ENCODE assay signal across 8 cellular contexts in genomic region chr5:181242031-181242451, GRCh38. TPM values are rescaled to one million over a fixed set of nuclear protein-coding genes. Genes with fewer than 3 reads are reported as not detected.
A peak's percentile ranks its signal among the peaks of the same experiment; 100 is the strongest.
DNase-seq lines count a peak whose midpoint lies in the region; ATAC-seq and TF ChIP-seq lines count a peak whose summit lies in the region.

No MANE protein-coding gene starts in this region.

- H2AFZ ChIP-seq in osteoblast (ENCODE audit: low read length), result no peak overlapping the region

- ATAC-seq in GM18868 (IDR thresholded peaks at IDR 0.05; ENCODE audit: unreplicated experiment), result no peak

- H3K4me1 ChIP-seq in DOHH2 (ENCODE audit: control insufficient read depth, low read length) (peaks cover 30% of the 10 kb centered on the region), Peyer's patch (peaks cover 3 to 38% (median 18%) of the 10 kb centered on the region in 4 donors), osteoblast (ENCODE audit: insufficient read depth, low read length) (peaks cover 30% of the 10 kb centered on the region)

- H3K4me3 ChIP-seq in DOHH2 (ENCODE audit: low read length) (peak overlapping the region; percentile 87), Peyer's patch (peak overlapping the region; percentile 66 to 80 (median 69)), epithelial cell of esophagus (ENCODE audit: low read length) (peak overlapping the region; percentile 94), osteoblast (ENCODE audit: insufficient read depth, low read length) (peak overlapping the region; percentile 99)

- H3K27me3 ChIP-seq in DOHH2 (ENCODE audit: control insufficient read depth, low read length) (no peaks in the 10 kb centered on the region), Peyer's patch (no peaks in the 10 kb centered on the region), osteoblast (ENCODE audit: insufficient read depth, low read length) (no peaks in the 10 kb centered on the region)

- TF ChIP-seq CTCF in DOHH2 (IDR thresholded peaks at IDR 0.05; ENCODE audit: low read depth, low read length, poor library complexity, severe bottlenecking) (no peak), Peyer's patch (IDR thresholded peaks at IDR 0.05) (no peak), epithelial cell of esophagus (IDR thresholded peaks at IDR 0.05; ENCODE audit: insufficient read depth, low read depth, low read length, missing control alignments) (no peak), osteoblast (IDR thresholded peaks at IDR 0.05; ENCODE audit: extremely low read depth, low read depth, low read length) (no peak)

- no peaks in the 10 kb centered on the region for H3K9me2 ChIP-seq in DOHH2 (replicated peaks; ENCODE audit: control insufficient read depth, low read length)

- H4K20me1 ChIP-seq in DOHH2 (ENCODE audit: control insufficient read depth, insufficient read depth, low read depth, low read length) (peaks cover 36% of the 10 kb centered on the region), osteoblast (ENCODE audit: insufficient read depth, low read length) (peaks cover 55% of the 10 kb centered on the region)

- peak overlapping the region; percentile 90 for H3K27ac ChIP-seq in DOHH2 (ENCODE audit: low read depth, low read length)
- peak overlapping the region in 3 of 4 donors; percentile 90 to 97 (median 91) for H3K27ac ChIP-seq in Peyer's patch
- peak overlapping the region; percentile 95 for H3K27ac ChIP-seq in osteoblast (ENCODE audit: low read depth, low read length)

- H3K36me3 ChIP-seq in DOHH2 (ENCODE audit: control insufficient read depth, low read length) (peaks cover 69% of the 10 kb centered on the region), Peyer's patch (peaks cover 0 to 52% (median 7%) of the 10 kb centered on the region in 3 donors), osteoblast (ENCODE audit: insufficient read depth, low read length) (peaks cover 60% of the 10 kb centered on the region)

- H3K9me3 ChIP-seq in DOHH2 (ENCODE audit: control insufficient read depth, insufficient read depth, low read length) (no peaks in the 10 kb centered on the region), Peyer's patch (no peaks in the 10 kb centered on the region), osteoblast (ENCODE audit: low read depth, low read length) (no peaks in the 10 kb centered on the region)

- no peak for TF ChIP-seq POLR2A in Peyer's patch (IDR thresholded peaks at IDR 0.05)

- DNase-seq in Peyer's patch (no peak), epithelial cell of esophagus (ENCODE audit: low read depth) (no peak), osteoblast (ENCODE audit: insufficient read length, low spot score, missing footprints) (no peak), NCI-H446 (lab: John Stamatoyannopoulos, UW) (no peak), activated gamma-delta T cell treated with Interleukin-2 at 50 U/mL for 16 hours (no peak), HuH-7 (ENCODE audit: low spot score) (no peak)

- H3F3A ChIP-seq in DOHH2 (ENCODE audit: control insufficient read depth, insufficient read depth), result peaks cover 66% of the 10 kb centered on the region

- H3K79me2 ChIP-seq in DOHH2 (ENCODE audit: control insufficient read depth, low read length) (peaks cover 79% of the 10 kb centered on the region), osteoblast (ENCODE audit: insufficient read depth, low read length) (peaks cover 84% of the 10 kb centered on the region)

- peak overlapping the region; percentile 92 for H3K4me2 ChIP-seq in DOHH2 (ENCODE audit: low read length)
- peak overlapping the region; percentile 100 for H3K4me2 ChIP-seq in osteoblast (ENCODE audit: insufficient read depth, low read length)

RNA-seq across cellular contexts. Expression of gene RACK1, which starts 1.7 kb away (rescaled TPM):
- total RNA-seq in Peyer's patch, result 1,000 to 10,000 TPM; 1,067 to 1,931 (median 1,321) TPM
- 3,800 and 4,007 TPM in 2 replicates for total RNA-seq in osteoblast

RNA-seq across cellular contexts. Expression of gene TRIM52, which starts 18.9 kb away (rescaled TPM):
- total RNA-seq in Peyer's patch, result 10 to 100 TPM; 15.6 to 23.1 (median 20.3) TPM
- 6.8 and 7.2 TPM in 2 replicates for total RNA-seq in osteoblast

RNA-seq across cellular contexts. Expression of gene TRIM41, which starts 19.0 kb away (rescaled TPM):
- total RNA-seq in Peyer's patch (10 to 100 TPM; 13.7 to 31.4 (median 21.8) TPM), osteoblast (12.4 and 15.9 TPM in 2 replicates)

RNA-seq across cellular contexts. Expression of gene TRIM7, which starts 37.0 kb away (rescaled TPM):
- total RNA-seq in Peyer's patch (1 to 10 TPM in 3 of 4 donors, under 1 TPM in 1; 0.88 to 2.6 (median 2.2) TPM), osteoblast (0.29 and 0.72 TPM in 2 replicates)
